Comparison of ENCODE assay signal across 8 cellular contexts in genomic region chr7:1028775-1029636, GRCh38. TPM values are rescaled to one million over a fixed set of nuclear protein-coding genes. Genes with fewer than 3 reads are reported as not detected.
DNase-seq lines count a peak whose midpoint lies in the region; ATAC-seq and TF ChIP-seq lines count a peak whose summit lies in the region.

No MANE protein-coding gene starts in this region.

- TF ChIP-seq CTCF in parathyroid adenoma (IDR thresholded peaks at IDR 0.05) (no peak), upper lobe of left lung (IDR thresholded peaks at IDR 0.05) (no peak)

- peaks cover 22% of the 10 kb centered on the region for H3K79me2 ChIP-seq in parathyroid adenoma

- H3K9me3 ChIP-seq in ES-I3 (ENCODE audit: control insufficient read depth, insufficient read depth, low read length), result no peaks in the 10 kb centered on the region
- H3K9me3 ChIP-seq in parathyroid adenoma (ENCODE audit: control insufficient read depth, low read length), result no peaks in the 10 kb centered on the region
- no peaks in the 10 kb centered on the region for H3K9me3 ChIP-seq in upper lobe of left lung

- H3K36me3 ChIP-seq in ES-I3 (ENCODE audit: insufficient read depth, low read length) (no peaks in the 10 kb centered on the region), parathyroid adenoma (ENCODE audit: control insufficient read depth, insufficient read depth, low read length) (no peaks in the 10 kb centered on the region), upper lobe of left lung (peaks cover 0 to 18% (median 11%) of the 10 kb centered on the region in 4 donors)

- no peak for TF ChIP-seq EP300 in upper lobe of left lung (IDR thresholded peaks at IDR 0.05)

- ATAC-seq in upper lobe of left lung (ENCODE audit: low FRiP score in 2 of 2), result peak; percentile 91 to 92
- no peak for ATAC-seq in HG03565 (IDR thresholded peaks at IDR 0.05; ENCODE audit: unreplicated experiment)

- 62 to 72% methylated on average over 10 to 18 of the region's 18 CpGs for WGBS in upper lobe of left lung, 2 donors

- peak overlapping the region; percentile 83 for H3K4me2 ChIP-seq in parathyroid adenoma (ENCODE audit: low read length)

- no peak for TF ChIP-seq POLR2A in upper lobe of left lung (IDR thresholded peaks at IDR 0.05)

- peak; percentile 57 for DNase-seq in KG1 (lab: John Stamatoyannopoulos, UW)
- peak; percentile 80 to 93 for DNase-seq in SW 1271 (lab: John Stamatoyannopoulos, UW)
- DNase-seq in amniotic stem cell (lab: John Stamatoyannopoulos, UW), result peak; percentile 88
- peak; percentile 91 for DNase-seq in cardiac septum (ENCODE audit: low spot score)
- DNase-seq in upper lobe of left lung, result peak in 1 of 2 donors; percentile 92

- no peaks in the 10 kb centered on the region for H3K27me3 ChIP-seq in parathyroid adenoma (ENCODE audit: control insufficient read depth, insufficient read depth, low read length)
- no peaks in the 10 kb centered on the region for H3K27me3 ChIP-seq in upper lobe of left lung

- intact Hi-C loops in cardiac septum (cut with DNase I), result loop anchor here (1.0 to 5.0 kb wide), 2 partner anchors 15 to 33 kb away; partner anchors contain the start of gene GPR146

- H3K27ac ChIP-seq in parathyroid adenoma (peak overlapping the region; percentile 62), upper lobe of left lung (peak overlapping the region; percentile 87 to 94 (median 90))

- H3K4me3 ChIP-seq in parathyroid adenoma (ENCODE audit: low read depth, low read length) (peak overlapping the region; percentile 56), upper lobe of left lung (peak overlapping the region in 3 of 4 donors; percentile 81 to 98 (median 96))

- H3K4me1 ChIP-seq in ES-I3 (ENCODE audit: insufficient read depth, low read length), result peaks cover 5% of the 10 kb centered on the region; the same call in 1 of the 2 replicates
- H3K4me1 ChIP-seq in parathyroid adenoma, result peaks cover 7% of the 10 kb centered on the region
- H3K4me1 ChIP-seq in upper lobe of left lung, result peaks cover 15 to 40% (median 26%) of the 10 kb centered on the region in 4 donors

- H3K9ac ChIP-seq in ES-I3 (ENCODE audit: low read depth, low read length) (peak overlapping the region; percentile 70; the same call in 1 of the 2 replicates), parathyroid adenoma (no peak overlapping the region)

- H2AFZ ChIP-seq in parathyroid adenoma, result peak overlapping the region; percentile 83

RNA-seq across cellular contexts. Expression of gene GPR146, which starts 15.3 kb away (rescaled TPM):
- total RNA-seq in cardiac septum (12.6 TPM), upper lobe of left lung (10 to 100 TPM; 11.2 to 32.8 (median 28.9) TPM)

RNA-seq across cellular contexts. Expression of gene CYP2W1, which starts 46.0 kb away (rescaled TPM):
- total RNA-seq in cardiac septum (not detected), upper lobe of left lung (not detected)

RNA-seq across cellular contexts. Expression of gene COX19, which starts 53.7 kb away (rescaled TPM):
- total RNA-seq in cardiac septum (7.3 TPM), upper lobe of left lung (10 to 100 TPM in 4 of 6 donors, 1 to 10 TPM in 2; 9.1 to 25.1 (median 11.5) TPM)

RNA-seq across cellular contexts. Expression of gene GPER1, which starts 58.9 kb away (rescaled TPM):
- 2.9 TPM for total RNA-seq in cardiac septum
- 10 to 100 TPM in 2 of 6 donors, 1 to 10 TPM in 4; 6.5 to 24.7 (median 8.5) TPM for total RNA-seq in upper lobe of left lung
